1 cellular context compared by ENCODE assay signal in genomic region chr19:46697142-46697960, GRCh38.
A peak's percentile ranks its signal among the peaks of the same experiment; 100 is the strongest.
TF ChIP-seq lines count a peak whose summit lies in the region.

No MANE protein-coding gene starts in this region.

TF ChIP-seq in K562, 482 proteins besides CTCF, POLR2A, EP300 and RAD21 (continues in another document):
- TF ChIP-seq ZC3H11A (IDR thresholded peaks at IDR 0.05; ENCODE audit: low read depth, low read length) (no peak), SETDB1 (IDR thresholded peaks at IDR 0.05; ENCODE audit: low read length) (no peak), FOXK1 (CRISPR knock-in tag; IDR thresholded peaks at IDR 0.05; ENCODE audit: borderline replicate concordance) (peak; percentile 98; the same call in 1 of the 2 replicates), ELF1 (tag; IDR thresholded peaks at IDR 0.05) (peak; percentile 46; the same call in 1 of the 2 replicates), NRF1 (conservative IDR thresholded peaks at IDR 0.05 in 1 of 2, IDR thresholded peaks at IDR 0.05 in 1 of 2) (peak; percentile 69 to 72), MEIS2 (IDR thresholded peaks at IDR 0.05; ENCODE audit: partially characterized antibody) (no peak), TCFL5 (CRISPR knock-in tag; conservative IDR thresholded peaks at IDR 0.05) (no peak), HNRNPK (IDR thresholded peaks at IDR 0.05; ENCODE audit: low read depth, low read length, poor library complexity, severe bottlenecking) (no peak), ZBTB7A (IDR thresholded peaks at IDR 0.05; ENCODE audit: borderline replicate concordance, control insufficient read depth, low read depth, low read length) (peak; percentile 79), NR2C2 (CRISPR knock-in tag; IDR thresholded peaks at IDR 0.05) (no peak), NR2C2 (tag; IDR thresholded peaks at IDR 0.05) (no peak), MCM5 (IDR thresholded peaks at IDR 0.05; ENCODE audit: low read depth) (no peak), ZNF224 (CRISPR knock-in tag; IDR thresholded peaks at IDR 0.05) (no peak), MCM2 (IDR thresholded peaks at IDR 0.05; ENCODE audit: low read depth) (no peak), ZNF696 (CRISPR knock-in tag; conservative IDR thresholded peaks at IDR 0.05) (no peak), ZBTB5 (IDR thresholded peaks at IDR 0.05) (no peak), MXD1 (CRISPR knock-in tag; IDR thresholded peaks at IDR 0.05; ENCODE audit: borderline replicate concordance, poor library complexity, severe bottlenecking) (no peak), POLR2G (IDR thresholded peaks at IDR 0.05; ENCODE audit: low read depth, low read length) (peak; percentile 72), BDP1 (IDR thresholded peaks at IDR 0.05; ENCODE audit: insufficient read depth, insufficient read length) (no peak), ZFPM2 (CRISPR knock-in tag; IDR thresholded peaks at IDR 0.05) (no peak), DIDO1 (tag; IDR thresholded peaks at IDR 0.05; ENCODE audit: low read depth) (no peak), IFI16 (CRISPR knock-in tag; IDR thresholded peaks at IDR 0.05) (no peak), LCOR (CRISPR knock-in tag; IDR thresholded peaks at IDR 0.05) (peak; percentile 67; the same call in 1 of the 2 replicates), BCOR (IDR thresholded peaks at IDR 0.05) (no peak), PHF21A (IDR thresholded peaks at IDR 0.05; ENCODE audit: borderline replicate concordance, low read depth) (no peak; the same call in 1 of the 2 replicates), SREBF2 (CRISPR knock-in tag; IDR thresholded peaks at IDR 0.05) (no peak), ZNF785 (CRISPR knock-in tag; IDR thresholded peaks at IDR 0.05) (no peak), TGIF2 (CRISPR knock-in tag; IDR thresholded peaks at IDR 0.05) (no peak), CHAMP1 (IDR thresholded peaks at IDR 0.05) (no peak), EP400 (IDR thresholded peaks at IDR 0.05) (peak; percentile 80), GATA2 (CRISPR knock-in tag; IDR thresholded peaks at IDR 0.05) (no peak), NFE2 (IDR thresholded peaks at IDR 0.05; ENCODE audit: low read depth) (no peak), BACH1 (tag; IDR thresholded peaks at IDR 0.05) (no peak), ZNF449 (CRISPR knock-in tag; IDR thresholded peaks at IDR 0.05) (no peak), KLF13 (tag; IDR thresholded peaks at IDR 0.05; ENCODE audit: borderline replicate concordance, low read depth) (no peak), ASH1L (IDR thresholded peaks at IDR 0.05; ENCODE audit: borderline replicate concordance, low read depth, partially characterized antibody) (no peak), ZNF518B (CRISPR knock-in tag; IDR thresholded peaks at IDR 0.05) (no peak), KLF16 (IDR thresholded peaks at IDR 0.05) (no peak), CCAR2 (IDR thresholded peaks at IDR 0.05; ENCODE audit: low read depth, low read length) (no peak), ZNF174 (CRISPR knock-in tag; IDR thresholded peaks at IDR 0.05) (no peak)
- TF ChIP-seq, protein P1, sequence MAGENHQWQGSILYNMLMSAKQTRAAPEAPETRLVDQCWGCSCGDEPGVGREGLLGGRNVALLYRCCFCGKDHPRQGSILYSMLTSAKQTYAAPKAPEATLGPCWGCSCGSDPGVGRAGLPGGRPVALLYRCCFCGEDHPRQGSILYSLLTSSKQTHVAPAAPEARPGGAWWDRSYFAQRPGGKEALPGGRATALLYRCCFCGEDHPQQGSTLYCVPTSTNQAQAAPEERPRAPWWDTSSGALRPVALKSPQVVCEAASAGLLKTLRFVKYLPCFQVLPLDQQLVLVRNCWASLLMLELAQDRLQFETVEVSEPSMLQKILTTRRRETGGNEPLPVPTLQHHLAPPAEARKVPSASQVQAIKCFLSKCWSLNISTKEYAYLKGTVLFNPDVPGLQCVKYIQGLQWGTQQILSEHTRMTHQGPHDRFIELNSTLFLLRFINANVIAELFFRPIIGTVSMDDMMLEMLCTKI (IDR thresholded peaks at IDR 0.05; ENCODE audit: partially characterized antibody), result no peak
- TF ChIP-seq, protein P2, sequence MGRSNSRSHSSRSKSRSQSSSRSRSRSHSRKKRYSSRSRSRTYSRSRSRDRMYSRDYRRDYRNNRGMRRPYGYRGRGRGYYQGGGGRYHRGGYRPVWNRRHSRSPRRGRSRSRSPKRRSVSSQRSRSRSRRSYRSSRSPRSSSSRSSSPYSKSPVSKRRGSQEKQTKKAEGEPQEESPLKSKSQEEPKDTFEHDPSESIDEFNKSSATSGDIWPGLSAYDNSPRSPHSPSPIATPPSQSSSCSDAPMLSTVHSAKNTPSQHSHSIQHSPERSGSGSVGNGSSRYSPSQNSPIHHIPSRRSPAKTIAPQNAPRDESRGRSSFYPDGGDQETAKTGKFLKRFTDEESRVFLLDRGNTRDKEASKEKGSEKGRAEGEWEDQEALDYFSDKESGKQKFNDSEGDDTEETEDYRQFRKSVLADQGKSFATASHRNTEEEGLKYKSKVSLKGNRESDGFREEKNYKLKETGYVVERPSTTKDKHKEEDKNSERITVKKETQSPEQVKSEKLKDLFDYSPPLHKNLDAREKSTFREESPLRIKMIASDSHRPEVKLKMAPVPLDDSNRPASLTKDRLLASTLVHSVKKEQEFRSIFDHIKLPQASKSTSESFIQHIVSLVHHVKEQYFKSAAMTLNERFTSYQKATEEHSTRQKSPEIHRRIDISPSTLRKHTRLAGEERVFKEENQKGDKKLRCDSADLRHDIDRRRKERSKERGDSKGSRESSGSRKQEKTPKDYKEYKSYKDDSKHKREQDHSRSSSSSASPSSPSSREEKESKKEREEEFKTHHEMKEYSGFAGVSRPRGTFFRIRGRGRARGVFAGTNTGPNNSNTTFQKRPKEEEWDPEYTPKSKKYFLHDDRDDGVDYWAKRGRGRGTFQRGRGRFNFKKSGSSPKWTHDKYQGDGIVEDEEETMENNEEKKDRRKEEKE (IDR thresholded peaks at IDR 0.05; ENCODE audit: borderline replicate concordance in 1 of 2, control insufficient read depth in 1 of 2, low read depth in 2 of 2, low read length in 1 of 2), result no peak
- TF ChIP-seq, protein P3, sequence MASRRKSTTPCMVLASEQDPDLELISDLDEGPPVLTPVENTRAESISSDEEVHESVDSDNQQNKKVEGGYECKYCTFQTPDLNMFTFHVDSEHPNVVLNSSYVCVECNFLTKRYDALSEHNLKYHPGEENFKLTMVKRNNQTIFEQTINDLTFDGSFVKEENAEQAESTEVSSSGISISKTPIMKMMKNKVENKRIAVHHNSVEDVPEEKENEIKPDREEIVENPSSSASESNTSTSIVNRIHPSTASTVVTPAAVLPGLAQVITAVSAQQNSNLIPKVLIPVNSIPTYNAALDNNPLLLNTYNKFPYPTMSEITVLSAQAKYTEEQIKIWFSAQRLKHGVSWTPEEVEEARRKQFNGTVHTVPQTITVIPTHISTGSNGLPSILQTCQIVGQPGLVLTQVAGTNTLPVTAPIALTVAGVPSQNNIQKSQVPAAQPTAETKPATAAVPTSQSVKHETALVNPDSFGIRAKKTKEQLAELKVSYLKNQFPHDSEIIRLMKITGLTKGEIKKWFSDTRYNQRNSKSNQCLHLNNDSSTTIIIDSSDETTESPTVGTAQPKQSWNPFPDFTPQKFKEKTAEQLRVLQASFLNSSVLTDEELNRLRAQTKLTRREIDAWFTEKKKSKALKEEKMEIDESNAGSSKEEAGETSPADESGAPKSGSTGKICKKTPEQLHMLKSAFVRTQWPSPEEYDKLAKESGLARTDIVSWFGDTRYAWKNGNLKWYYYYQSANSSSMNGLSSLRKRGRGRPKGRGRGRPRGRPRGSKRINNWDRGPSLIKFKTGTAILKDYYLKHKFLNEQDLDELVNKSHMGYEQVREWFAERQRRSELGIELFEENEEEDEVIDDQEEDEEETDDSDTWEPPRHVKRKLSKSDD (conservative IDR thresholded peaks at IDR 0.05; ENCODE audit: low read length), result no peak
- TF ChIP-seq, protein P4, sequence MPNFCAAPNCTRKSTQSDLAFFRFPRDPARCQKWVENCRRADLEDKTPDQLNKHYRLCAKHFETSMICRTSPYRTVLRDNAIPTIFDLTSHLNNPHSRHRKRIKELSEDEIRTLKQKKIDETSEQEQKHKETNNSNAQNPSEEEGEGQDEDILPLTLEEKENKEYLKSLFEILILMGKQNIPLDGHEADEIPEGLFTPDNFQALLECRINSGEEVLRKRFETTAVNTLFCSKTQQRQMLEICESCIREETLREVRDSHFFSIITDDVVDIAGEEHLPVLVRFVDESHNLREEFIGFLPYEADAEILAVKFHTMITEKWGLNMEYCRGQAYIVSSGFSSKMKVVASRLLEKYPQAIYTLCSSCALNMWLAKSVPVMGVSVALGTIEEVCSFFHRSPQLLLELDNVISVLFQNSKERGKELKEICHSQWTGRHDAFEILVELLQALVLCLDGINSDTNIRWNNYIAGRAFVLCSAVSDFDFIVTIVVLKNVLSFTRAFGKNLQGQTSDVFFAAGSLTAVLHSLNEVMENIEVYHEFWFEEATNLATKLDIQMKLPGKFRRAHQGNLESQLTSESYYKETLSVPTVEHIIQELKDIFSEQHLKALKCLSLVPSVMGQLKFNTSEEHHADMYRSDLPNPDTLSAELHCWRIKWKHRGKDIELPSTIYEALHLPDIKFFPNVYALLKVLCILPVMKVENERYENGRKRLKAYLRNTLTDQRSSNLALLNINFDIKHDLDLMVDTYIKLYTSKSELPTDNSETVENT (CRISPR knock-in tag; IDR thresholded peaks at IDR 0.05), result no peak
